24 cellular contexts compared by ENCODE assay signal in the genomic region with DNA sequence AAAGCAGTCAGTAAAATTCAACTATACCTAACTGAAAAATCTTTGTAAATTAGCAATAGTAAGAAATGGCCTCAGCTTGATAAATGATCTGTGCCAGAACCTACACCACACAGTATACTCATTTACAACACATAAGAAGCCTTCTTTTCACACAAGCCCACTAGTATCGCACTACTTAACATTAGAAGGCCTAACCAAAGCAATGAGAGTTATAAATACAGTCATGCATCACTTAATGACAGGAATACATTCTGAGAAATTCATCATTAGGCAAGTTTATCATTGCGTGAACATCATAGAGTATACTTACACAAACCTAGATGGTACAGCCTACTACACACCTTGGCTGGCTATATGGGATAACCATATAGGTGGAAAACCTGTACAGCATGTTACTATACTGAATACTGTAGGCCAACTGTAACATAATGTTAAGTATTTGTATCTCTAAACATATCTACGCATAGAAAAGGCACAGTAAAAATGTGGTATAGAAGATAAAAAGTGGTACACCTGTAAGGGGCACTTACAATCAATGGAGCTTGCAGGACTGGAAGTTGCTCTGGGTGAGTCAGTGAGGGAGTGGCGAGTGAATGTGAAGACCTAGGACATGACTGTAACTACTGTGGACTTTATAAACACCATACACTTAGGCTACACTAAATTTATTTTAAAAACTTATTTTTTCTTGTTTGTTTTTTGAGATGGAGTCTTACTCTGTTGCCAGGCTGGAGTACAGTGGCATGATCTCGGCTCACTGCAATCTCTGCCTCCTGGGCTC.
DNase-seq lines count a peak whose midpoint lies in the region; ATAC-seq and TF ChIP-seq lines count a peak whose summit lies in the region.
"Had no signal": no experiment of that assay in that cellular context is flagged by ENCODE, and none has a peak within 500 bp of the region (broad histone marks: within the 10 kb centered on the region; RNA-seq: fewer than 3 reads in every experiment).

No MANE protein-coding gene starts in this region.

- no peak overlapping the region for H3K4ac ChIP-seq in IMR-90 (ENCODE audit: low read depth, low read length)

- H3K27me3 Mint-ChIP-seq in activated naive CD4-positive, alpha-beta T cell treated with anti-CD3 and anti-CD28 coated beads, Interleukin-2, amount 50 U/mL, for 24 hours, result no peaks in the 10 kb centered on the region

- TF ChIP-seq CTCF in IMR-90 (conservative IDR thresholded peaks at IDR 0.05; ENCODE audit: low read depth, low read length), result no peak
- TF ChIP-seq CTCF in epithelial cell of proximal tubule (conservative IDR thresholded peaks at IDR 0.05; ENCODE audit: low read depth, low read length), result no peak

- H3K27ac Mint-ChIP-seq in activated naive CD4-positive, alpha-beta T cell treated with anti-CD3 and anti-CD28 coated beads, Interleukin-2, amount 50 U/mL, for 24 hours, result peak overlapping the region; percentile 78

- H3K9me1 ChIP-seq in IMR-90 (ENCODE audit: insufficient read depth, low read length), result no peaks in the 10 kb centered on the region

- peaks cover 5% of the 10 kb centered on the region for H3K36me3 Mint-ChIP-seq in activated naive CD4-positive, alpha-beta T cell treated with anti-CD3 and anti-CD28 coated beads, Interleukin-2, amount 50 U/mL, for 24 hours

- no peak overlapping the region for H3K9ac ChIP-seq in IMR-90 (ENCODE audit: low read depth, low read length)
- no peak overlapping the region for H3K9ac ChIP-seq in Karpas-422 (ENCODE audit: low read length)
- H3K9ac ChIP-seq: BLaER1 treated with 17β-estradiol and CSF1 and Interleukin-3, amounts not matched to agents 10 nM and 100 nM had no signal

- peaks cover 88% of the 10 kb centered on the region for H3K79me2 ChIP-seq in Karpas-422 (ENCODE audit: low read length)

- H2AK5ac ChIP-seq in IMR-90 (ENCODE audit: low read depth, low read length), result no peak overlapping the region

- CTCF ChIA-PET in IMR-90 (lab: Yijun Ruan, JAX), result no interaction called here

- DNase-seq in activated naive CD4-positive, alpha-beta T cell treated with anti-CD3 and anti-CD28 coated beads, Interleukin-2, amount 50 U/mL, for 16 hours, result no peak
- DNase-seq in IMR-90 (peak; percentile 9), epithelial cell of proximal tubule (ENCODE audit: low read depth) (peak; percentile 23), renal cortical epithelial cell (ENCODE audit: low read depth) (peak; percentile 80), AML-193 (lab: John Stamatoyannopoulos, UW) (no peak), Karpas-422 (no peak), germinal center (ENCODE audit: low spot score) (no peak)
- DNase-seq: activated CD8-positive, alpha-beta memory T cell treated with anti-CD3 and anti-CD28 coated beads, Interleukin-2, amount 50 U/mL, for 4 hours; activated effector memory CD4-positive, alpha-beta T cell treated with anti-CD3 and anti-CD28 coated beads, Interleukin-2, amount 50 U/mL, for 16 hours; effector CD8-positive, alpha-beta T cell; esophagus squamous epithelium; islet precursor cell; lower lobe of right lung; NCI-H187 treated with DMSO at 0.1 percent for 48 hours; NCI-H69; small intestine; stimulated activated CD4-positive, alpha-beta T cell treated with anti-CD3 and anti-CD28 coated beads, Interleukin-1b, Interleukin-23, amount 100 ng/mL, for 48 hours; uterus had no signal

- POLR2A ChIA-PET in IMR-90 (lab: Charles Lee; ENCODE audit: unreplicated experiment), result no interaction called here

- H3K27me3 ChIP-seq in IMR-90 (ENCODE audit: control insufficient read depth, insufficient read depth, low read length), result no peaks in the 10 kb centered on the region
- H3K27me3 ChIP-seq in Karpas-422 (ENCODE audit: low read length), result no peaks in the 10 kb centered on the region
- H3K27me3 ChIP-seq: BLaER1 treated with 17β-estradiol and CSF1 and Interleukin-3, amounts not matched to agents 10 nM and 100 nM; esophagus squamous epithelium; gastroesophageal sphincter; suprapubic skin; uterus had no signal

- H2BK15ac ChIP-seq in IMR-90 (ENCODE audit: low read depth, low read length), result no peak overlapping the region

- no peak overlapping the region for H3K4me3 Mint-ChIP-seq in activated naive CD4-positive, alpha-beta T cell treated with anti-CD3 and anti-CD28 coated beads, Interleukin-2, amount 50 U/mL, for 24 hours

- H2BK20ac ChIP-seq in IMR-90 (ENCODE audit: low read depth, low read length), result no peak overlapping the region

- H4K5ac ChIP-seq in IMR-90 (ENCODE audit: low read depth, low read length), result no peak overlapping the region

- no peak for TF ChIP-seq POLR2A in IMR-90 (IDR thresholded peaks at IDR 0.05; ENCODE audit: low read depth, low read length)

- H3K9me2 ChIP-seq in Karpas-422 (replicated peaks; ENCODE audit: insufficient read depth, low read length), result no peaks in the 10 kb centered on the region

- no peak overlapping the region for H2BK120ac ChIP-seq in IMR-90 (ENCODE audit: low read depth, low read length)

- H3K27ac ChIP-seq in IMR-90 (ENCODE audit: insufficient read depth, low read length) (no peak overlapping the region), Karpas-422 (ENCODE audit: low read length) (no peak overlapping the region)
- H3K27ac ChIP-seq: BLaER1 treated with 17β-estradiol and CSF1 and Interleukin-3, amounts not matched to agents 10 nM and 100 nM; gastroesophageal sphincter; lower lobe of right lung; SK-N-MC; suprapubic skin; uterus had no signal

- H3K4me1 ChIP-seq in IMR-90 (ENCODE audit: control insufficient read depth, insufficient read depth, low read length) (peaks cover 2% of the 10 kb centered on the region), Karpas-422 (ENCODE audit: low read length) (peaks cover 48% of the 10 kb centered on the region)

- H4K20me1 ChIP-seq in IMR-90 (ENCODE audit: insufficient read depth, low read length), result peaks cover 6% of the 10 kb centered on the region; the same call in 1 of the 2 replicates
- no peaks in the 10 kb centered on the region for H4K20me1 ChIP-seq in Karpas-422 (ENCODE audit: insufficient read depth, low read depth, low read length)

- no CpG with 5 or more reads among the region's 5 CpGs for WGBS in IMR-90 (ENCODE audit: extremely low coverage in 2 of 2, insufficient read length in 1 of 2), 2 experiments

- H3K23ac ChIP-seq in IMR-90 (ENCODE audit: low read depth, low read length), result no peak overlapping the region

- no peaks in the 10 kb centered on the region for H3K9me3 ChIP-seq in IMR-90 (ENCODE audit: control insufficient read depth, insufficient read depth, low read length)
- no peaks in the 10 kb centered on the region for H3K9me3 ChIP-seq in Karpas-422 (ENCODE audit: low read length)
- H3K9me3 ChIP-seq: BLaER1 treated with 17β-estradiol and CSF1 and Interleukin-3, amounts not matched to agents 10 nM and 100 nM; esophagus squamous epithelium; gastroesophageal sphincter; HAP-1; lower lobe of right lung; suprapubic skin; uterus had no signal

- no peak overlapping the region for H4K91ac ChIP-seq in IMR-90 (ENCODE audit: insufficient read depth, low read depth, low read length)

- H3K4me3 ChIP-seq in IMR-90 (ENCODE audit: insufficient read depth, low read depth, low read length) (no peak overlapping the region), epithelial cell of proximal tubule (ENCODE audit: low read depth, low read length) (no peak overlapping the region), Karpas-422 (ENCODE audit: low read length) (no peak overlapping the region)
- H3K4me3 ChIP-seq: BLaER1 treated with 17β-estradiol and CSF1 and Interleukin-3, amounts not matched to agents 10 nM and 100 nM; esophagus squamous epithelium; gastroesophageal sphincter; HAP-1; lower lobe of right lung; SK-N-MC; suprapubic skin; uterus had no signal

- H3K36me3 ChIP-seq in IMR-90 (ENCODE audit: control insufficient read depth, insufficient read depth, low read length) (no peaks in the 10 kb centered on the region), Karpas-422 (ENCODE audit: insufficient read depth, low read length) (no peaks in the 10 kb centered on the region; the same call in 1 of the 2 replicates)
- H3K36me3 ChIP-seq: HAP-1, uterus had no signal

- peaks cover 81% of the 10 kb centered on the region for H3K4me1 Mint-ChIP-seq in activated naive CD4-positive, alpha-beta T cell treated with anti-CD3 and anti-CD28 coated beads, Interleukin-2, amount 50 U/mL, for 24 hours

- intact Hi-C loops in IMR-90 (cut with micrococcal nuclease), result no loop called here

- H4K8ac ChIP-seq in IMR-90 (ENCODE audit: low read depth in 2 of 2, low read length in 2 of 2), result no peak overlapping the region

- H2BK5ac ChIP-seq in IMR-90 (ENCODE audit: low read depth, low read length, poor library complexity, severe bottlenecking), result no peak overlapping the region

- H3K18ac ChIP-seq in IMR-90 (ENCODE audit: low read depth, low read length), result no peak overlapping the region

- no TSS peak for BruUV-seq in IMR-90 (replicated peaks; lab: Mats Ljungman, UMichigan)

- H3K4me2 ChIP-seq in IMR-90 (ENCODE audit: low read depth, low read length), result no peak overlapping the region
- no peak overlapping the region for H3K4me2 ChIP-seq in Karpas-422 (ENCODE audit: low read depth, low read length, poor library complexity, severe bottlenecking)

- H2AFZ ChIP-seq in IMR-90 (replicated peaks; ENCODE audit: low read length, poor library complexity) (no peak overlapping the region), Karpas-422 (ENCODE audit: low read length) (no peak overlapping the region)

- TF ChIP-seq RAD21 in IMR-90 (IDR thresholded peaks at IDR 0.05; ENCODE audit: low read length), result no peak

- H3K56ac ChIP-seq in IMR-90 (ENCODE audit: extremely low read depth, insufficient read depth, low read length), result no peak overlapping the region

- peak; percentile 28; the same call in 1 of the 2 replicates for ATAC-seq in IMR-90 (ENCODE audit: low read depth)
- ATAC-seq: gastroesophageal sphincter, lower lobe of right lung had no signal

- no peak overlapping the region for H2AK9ac ChIP-seq in IMR-90 (replicated peaks; ENCODE audit: low read depth, low read length, poor library complexity)

- H3K9me3 Mint-ChIP-seq in activated naive CD4-positive, alpha-beta T cell treated with anti-CD3 and anti-CD28 coated beads, Interleukin-2, amount 50 U/mL, for 24 hours, result no peaks in the 10 kb centered on the region

- in situ Hi-C loops in IMR-90 (cut with MboI; ENCODE audit: low sequenced_read_pairs), result no loop called here

- H3K14ac ChIP-seq in IMR-90 (replicated peaks; ENCODE audit: low read depth, low read length), result no peak overlapping the region

- dilution Hi-C loops in IMR-90 (cut with HindIII; ENCODE audit: low sequenced_read_pairs, unreplicated experiment), result no loop called here

- H3K79me1 ChIP-seq in IMR-90 (ENCODE audit: low read depth in 1 of 2, low read length in 2 of 2), result peaks cover 3 to 12% of the 10 kb centered on the region in 2 experiments; a peak in 3 of 4 replicates

TF ChIP-seq in IMR-90, 13 proteins besides CTCF, POLR2A, EP300 and RAD21 (continues in another document):
- TF ChIP-seq CHD1 (IDR thresholded peaks at IDR 0.05; ENCODE audit: low read depth, low read length) (no peak), MXI1 (IDR thresholded peaks at IDR 0.05; ENCODE audit: borderline replicate concordance, low read depth, low read length) (no peak)

Comparison
In these comparisons a context has a peak if more than half of its experiments do, and no peak if none do; other contexts are left out.
1. DNase-seq: peak in IMR-90 (single experiment), epithelial cell of proximal tubule (single experiment) and renal cortical epithelial cell (single experiment); none in activated naive CD4-positive, alpha-beta T cell treated with anti-CD3 and anti-CD28 coated beads, Interleukin-2, amount 50 U/mL, for 16 hours (single experiment), AML-193 (0 of 2), Karpas-422 (single experiment) and germinal center (single experiment).